2 cellular contexts compared by ENCODE assay signal in genomic region chr1:2602866-2603520, GRCh38.
TF ChIP-seq lines count a peak whose summit lies in the region.

No MANE protein-coding gene starts in this region.

TF ChIP-seq in SK-N-SH, 30 proteins besides CTCF, POLR2A, EP300 and RAD21 (continued from another document):
- TF ChIP-seq NFIC (IDR thresholded peaks at IDR 0.05; ENCODE audit: borderline replicate concordance), result no peak
- TF ChIP-seq RXRA (IDR thresholded peaks at IDR 0.05; ENCODE audit: borderline replicate concordance, low read depth), result no peak
- TF ChIP-seq GATA2 (CRISPR knock-in tag; IDR thresholded peaks at IDR 0.05), result no peak
- no peak for TF ChIP-seq SIN3A (IDR thresholded peaks at IDR 0.05; ENCODE audit: borderline replicate concordance, low read depth, low read length)
- TF ChIP-seq ZBTB33 (IDR thresholded peaks at IDR 0.05; ENCODE audit: borderline replicate concordance, low read depth), result no peak
- no peak for TF ChIP-seq FOXM1 (IDR thresholded peaks at IDR 0.05; ENCODE audit: low read depth)
- TF ChIP-seq USF2 (IDR thresholded peaks at IDR 0.05; ENCODE audit: borderline replicate concordance, low read depth, low read length), result no peak
- no peak for TF ChIP-seq SMC3 (IDR thresholded peaks at IDR 0.05; ENCODE audit: low read depth, low read length)
- TF ChIP-seq FOXJ3 (CRISPR knock-in tag; IDR thresholded peaks at IDR 0.05), result no peak
- TF ChIP-seq, protein P1, sequence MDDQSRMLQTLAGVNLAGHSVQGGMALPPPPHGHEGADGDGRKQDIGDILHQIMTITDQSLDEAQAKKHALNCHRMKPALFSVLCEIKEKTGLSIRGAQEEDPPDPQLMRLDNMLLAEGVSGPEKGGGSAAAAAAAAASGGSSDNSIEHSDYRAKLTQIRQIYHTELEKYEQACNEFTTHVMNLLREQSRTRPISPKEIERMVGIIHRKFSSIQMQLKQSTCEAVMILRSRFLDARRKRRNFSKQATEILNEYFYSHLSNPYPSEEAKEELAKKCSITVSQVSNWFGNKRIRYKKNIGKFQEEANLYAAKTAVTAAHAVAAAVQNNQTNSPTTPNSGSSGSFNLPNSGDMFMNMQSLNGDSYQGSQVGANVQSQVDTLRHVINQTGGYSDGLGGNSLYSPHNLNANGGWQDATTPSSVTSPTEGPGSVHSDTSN (IDR thresholded peaks at IDR 0.05), result no peak
- no peak for TF ChIP-seq IRF3 (IDR thresholded peaks at IDR 0.05; ENCODE audit: low read depth, low read length)
- TF ChIP-seq RFX5 (IDR thresholded peaks at IDR 0.05; ENCODE audit: low read length), result no peak
- TF ChIP-seq JUND (IDR thresholded peaks at IDR 0.05), result no peak
- TF ChIP-seq ELF1 (IDR thresholded peaks at IDR 0.05), result no peak
- no peak for TF ChIP-seq NRF1 (IDR thresholded peaks at IDR 0.05; ENCODE audit: low read depth, low read length)
- TF ChIP-seq, protein P2, sequence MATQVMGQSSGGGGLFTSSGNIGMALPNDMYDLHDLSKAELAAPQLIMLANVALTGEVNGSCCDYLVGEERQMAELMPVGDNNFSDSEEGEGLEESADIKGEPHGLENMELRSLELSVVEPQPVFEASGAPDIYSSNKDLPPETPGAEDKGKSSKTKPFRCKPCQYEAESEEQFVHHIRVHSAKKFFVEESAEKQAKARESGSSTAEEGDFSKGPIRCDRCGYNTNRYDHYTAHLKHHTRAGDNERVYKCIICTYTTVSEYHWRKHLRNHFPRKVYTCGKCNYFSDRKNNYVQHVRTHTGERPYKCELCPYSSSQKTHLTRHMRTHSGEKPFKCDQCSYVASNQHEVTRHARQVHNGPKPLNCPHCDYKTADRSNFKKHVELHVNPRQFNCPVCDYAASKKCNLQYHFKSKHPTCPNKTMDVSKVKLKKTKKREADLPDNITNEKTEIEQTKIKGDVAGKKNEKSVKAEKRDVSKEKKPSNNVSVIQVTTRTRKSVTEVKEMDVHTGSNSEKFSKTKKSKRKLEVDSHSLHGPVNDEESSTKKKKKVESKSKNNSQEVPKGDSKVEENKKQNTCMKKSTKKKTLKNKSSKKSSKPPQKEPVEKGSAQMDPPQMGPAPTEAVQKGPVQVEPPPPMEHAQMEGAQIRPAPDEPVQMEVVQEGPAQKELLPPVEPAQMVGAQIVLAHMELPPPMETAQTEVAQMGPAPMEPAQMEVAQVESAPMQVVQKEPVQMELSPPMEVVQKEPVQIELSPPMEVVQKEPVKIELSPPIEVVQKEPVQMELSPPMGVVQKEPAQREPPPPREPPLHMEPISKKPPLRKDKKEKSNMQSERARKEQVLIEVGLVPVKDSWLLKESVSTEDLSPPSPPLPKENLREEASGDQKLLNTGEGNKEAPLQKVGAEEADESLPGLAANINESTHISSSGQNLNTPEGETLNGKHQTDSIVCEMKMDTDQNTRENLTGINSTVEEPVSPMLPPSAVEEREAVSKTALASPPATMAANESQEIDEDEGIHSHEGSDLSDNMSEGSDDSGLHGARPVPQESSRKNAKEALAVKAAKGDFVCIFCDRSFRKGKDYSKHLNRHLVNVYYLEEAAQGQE (IDR thresholded peaks at IDR 0.05; ENCODE audit: low read depth, low read length), result no peak

TF ChIP-seq in SK-N-SH treated with all-trans-retinoic acid at 6 μM for 48 hours, 23 proteins besides CTCF, POLR2A, EP300 and RAD21 (continued from another document):
- TF ChIP-seq, protein P3, sequence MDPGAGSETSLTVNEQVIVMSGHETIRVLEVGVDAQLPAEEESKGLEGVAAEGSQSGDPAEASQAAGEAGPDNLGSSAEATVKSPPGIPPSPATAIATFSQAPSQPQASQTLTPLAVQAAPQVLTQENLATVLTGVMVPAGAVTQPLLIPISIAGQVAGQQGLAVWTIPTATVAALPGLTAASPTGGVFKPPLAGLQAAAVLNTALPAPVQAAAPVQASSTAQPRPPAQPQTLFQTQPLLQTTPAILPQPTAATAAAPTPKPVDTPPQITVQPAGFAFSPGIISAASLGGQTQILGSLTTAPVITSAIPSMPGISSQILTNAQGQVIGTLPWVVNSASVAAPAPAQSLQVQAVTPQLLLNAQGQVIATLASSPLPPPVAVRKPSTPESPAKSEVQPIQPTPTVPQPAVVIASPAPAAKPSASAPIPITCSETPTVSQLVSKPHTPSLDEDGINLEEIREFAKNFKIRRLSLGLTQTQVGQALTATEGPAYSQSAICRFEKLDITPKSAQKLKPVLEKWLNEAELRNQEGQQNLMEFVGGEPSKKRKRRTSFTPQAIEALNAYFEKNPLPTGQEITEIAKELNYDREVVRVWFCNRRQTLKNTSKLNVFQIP (CRISPR knock-in tag; IDR thresholded peaks at IDR 0.05; ENCODE audit: borderline replicate concordance, low read depth), result no peak
- no peak for TF ChIP-seq TSHZ2 (CRISPR knock-in tag; IDR thresholded peaks at IDR 0.05)
- no peak for TF ChIP-seq TOX (CRISPR knock-in tag; IDR thresholded peaks at IDR 0.05; ENCODE audit: borderline replicate concordance)
- no peak for TF ChIP-seq OSR1 (CRISPR knock-in tag; IDR thresholded peaks at IDR 0.05)
- no peak for TF ChIP-seq TCF4 (CRISPR knock-in tag; IDR thresholded peaks at IDR 0.05; ENCODE audit: borderline replicate concordance)
- no peak for TF ChIP-seq CSRNP3 (CRISPR knock-in tag; IDR thresholded peaks at IDR 0.05)
- no peak for TF ChIP-seq SNAI2 (CRISPR knock-in tag; IDR thresholded peaks at IDR 0.05)
- TF ChIP-seq ZC3H10 (CRISPR knock-in tag; IDR thresholded peaks at IDR 0.05), result no peak
- no peak for TF ChIP-seq ZFP3 (CRISPR knock-in tag; IDR thresholded peaks at IDR 0.05)
- TF ChIP-seq ARNTL (CRISPR knock-in tag; IDR thresholded peaks at IDR 0.05; ENCODE audit: borderline replicate concordance, low read depth), result no peak
- no peak for TF ChIP-seq PPARA (CRISPR knock-in tag; IDR thresholded peaks at IDR 0.05; ENCODE audit: borderline replicate concordance)
- TF ChIP-seq BACH2 (CRISPR knock-in tag; IDR thresholded peaks at IDR 0.05; ENCODE audit: borderline replicate concordance), result no peak
- TF ChIP-seq ZNF70 (CRISPR knock-in tag; IDR thresholded peaks at IDR 0.05), result no peak
- no peak for TF ChIP-seq PATZ1 (CRISPR knock-in tag; IDR thresholded peaks at IDR 0.05; ENCODE audit: borderline replicate concordance)
- no peak for TF ChIP-seq ZNF8 (CRISPR knock-in tag; IDR thresholded peaks at IDR 0.05)
- TF ChIP-seq ISL1 (CRISPR knock-in tag; IDR thresholded peaks at IDR 0.05), result no peak
- TF ChIP-seq, protein P4, sequence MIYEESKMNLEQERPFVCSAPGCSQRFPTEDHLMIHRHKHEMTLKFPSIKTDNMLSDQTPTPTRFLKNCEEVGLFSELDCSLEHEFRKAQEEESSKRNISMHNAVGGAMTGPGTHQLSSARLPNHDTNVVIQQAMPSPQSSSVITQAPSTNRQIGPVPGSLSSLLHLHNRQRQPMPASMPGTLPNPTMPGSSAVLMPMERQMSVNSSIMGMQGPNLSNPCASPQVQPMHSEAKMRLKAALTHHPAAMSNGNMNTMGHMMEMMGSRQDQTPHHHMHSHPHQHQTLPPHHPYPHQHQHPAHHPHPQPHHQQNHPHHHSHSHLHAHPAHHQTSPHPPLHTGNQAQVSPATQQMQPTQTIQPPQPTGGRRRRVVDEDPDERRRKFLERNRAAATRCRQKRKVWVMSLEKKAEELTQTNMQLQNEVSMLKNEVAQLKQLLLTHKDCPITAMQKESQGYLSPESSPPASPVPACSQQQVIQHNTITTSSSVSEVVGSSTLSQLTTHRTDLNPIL (CRISPR knock-in tag; IDR thresholded peaks at IDR 0.05; ENCODE audit: low read depth), result no peak
- TF ChIP-seq CSDC2 (CRISPR knock-in tag; IDR thresholded peaks at IDR 0.05), result no peak
- TF ChIP-seq RARB (CRISPR knock-in tag; IDR thresholded peaks at IDR 0.05), result no peak
